1 cellular context compared by ENCODE assay signal in genomic region chr15:83653639-83654378, GRCh38.
TF ChIP-seq lines count a peak whose summit lies in the region.

A gene with protein sequence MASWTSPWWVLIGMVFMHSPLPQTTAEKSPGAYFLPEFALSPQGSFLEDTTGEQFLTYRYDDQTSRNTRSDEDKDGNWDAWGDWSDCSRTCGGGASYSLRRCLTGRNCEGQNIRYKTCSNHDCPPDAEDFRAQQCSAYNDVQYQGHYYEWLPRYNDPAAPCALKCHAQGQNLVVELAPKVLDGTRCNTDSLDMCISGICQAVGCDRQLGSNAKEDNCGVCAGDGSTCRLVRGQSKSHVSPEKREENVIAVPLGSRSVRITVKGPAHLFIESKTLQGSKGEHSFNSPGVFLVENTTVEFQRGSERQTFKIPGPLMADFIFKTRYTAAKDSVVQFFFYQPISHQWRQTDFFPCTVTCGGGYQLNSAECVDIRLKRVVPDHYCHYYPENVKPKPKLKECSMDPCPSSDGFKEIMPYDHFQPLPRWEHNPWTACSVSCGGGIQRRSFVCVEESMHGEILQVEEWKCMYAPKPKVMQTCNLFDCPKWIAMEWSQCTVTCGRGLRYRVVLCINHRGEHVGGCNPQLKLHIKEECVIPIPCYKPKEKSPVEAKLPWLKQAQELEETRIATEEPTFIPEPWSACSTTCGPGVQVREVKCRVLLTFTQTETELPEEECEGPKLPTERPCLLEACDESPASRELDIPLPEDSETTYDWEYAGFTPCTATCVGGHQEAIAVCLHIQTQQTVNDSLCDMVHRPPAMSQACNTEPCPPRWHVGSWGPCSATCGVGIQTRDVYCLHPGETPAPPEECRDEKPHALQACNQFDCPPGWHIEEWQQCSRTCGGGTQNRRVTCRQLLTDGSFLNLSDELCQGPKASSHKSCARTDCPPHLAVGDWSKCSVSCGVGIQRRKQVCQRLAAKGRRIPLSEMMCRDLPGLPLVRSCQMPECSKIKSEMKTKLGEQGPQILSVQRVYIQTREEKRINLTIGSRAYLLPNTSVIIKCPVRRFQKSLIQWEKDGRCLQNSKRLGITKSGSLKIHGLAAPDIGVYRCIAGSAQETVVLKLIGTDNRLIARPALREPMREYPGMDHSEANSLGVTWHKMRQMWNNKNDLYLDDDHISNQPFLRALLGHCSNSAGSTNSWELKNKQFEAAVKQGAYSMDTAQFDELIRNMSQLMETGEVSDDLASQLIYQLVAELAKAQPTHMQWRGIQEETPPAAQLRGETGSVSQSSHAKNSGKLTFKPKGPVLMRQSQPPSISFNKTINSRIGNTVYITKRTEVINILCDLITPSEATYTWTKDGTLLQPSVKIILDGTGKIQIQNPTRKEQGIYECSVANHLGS (N-terminal part only) (plus strand): TSS chr15:83654123. CDS start chr15:83655762, 1,639 bp downstream.

TF ChIP-seq in WTC11, 78 proteins besides CTCF, POLR2A, EP300 and RAD21 (continued from another document):
- TF ChIP-seq, protein P1, sequence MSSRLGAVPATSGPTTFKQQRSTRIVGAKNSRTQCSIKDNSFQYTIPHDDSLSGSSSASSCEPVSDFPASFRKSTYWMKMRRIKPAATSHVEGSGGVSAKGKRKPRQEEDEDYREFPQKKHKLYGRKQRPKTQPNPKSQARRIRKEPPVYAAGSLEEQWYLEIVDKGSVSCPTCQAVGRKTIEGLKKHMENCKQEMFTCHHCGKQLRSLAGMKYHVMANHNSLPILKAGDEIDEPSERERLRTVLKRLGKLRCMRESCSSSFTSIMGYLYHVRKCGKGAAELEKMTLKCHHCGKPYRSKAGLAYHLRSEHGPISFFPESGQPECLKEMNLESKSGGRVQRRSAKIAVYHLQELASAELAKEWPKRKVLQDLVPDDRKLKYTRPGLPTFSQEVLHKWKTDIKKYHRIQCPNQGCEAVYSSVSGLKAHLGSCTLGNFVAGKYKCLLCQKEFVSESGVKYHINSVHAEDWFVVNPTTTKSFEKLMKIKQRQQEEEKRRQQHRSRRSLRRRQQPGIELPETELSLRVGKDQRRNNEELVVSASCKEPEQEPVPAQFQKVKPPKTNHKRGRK (CRISPR knock-in tag; IDR thresholded peaks at IDR 0.05; ENCODE audit: borderline replicate concordance): no peak
- TF ChIP-seq JAZF1 (CRISPR knock-in tag; IDR thresholded peaks at IDR 0.05) (no peak), ZBTB21 (CRISPR knock-in tag; IDR thresholded peaks at IDR 0.05; ENCODE audit: borderline replicate concordance) (no peak), SMAD4 (CRISPR knock-in tag; IDR thresholded peaks at IDR 0.05) (no peak), TP53 (CRISPR knock-in tag; IDR thresholded peaks at IDR 0.05) (0 out of 2 replicates have a peak, but pooled peaks have one; percentile 31), RORB (CRISPR knock-in tag; IDR thresholded peaks at IDR 0.05) (no peak), EMX1 (CRISPR knock-in tag; IDR thresholded peaks at IDR 0.05) (0 out of 2 replicates have a peak, but pooled peaks have one; percentile 22), ZNF423 (CRISPR knock-in tag; IDR thresholded peaks at IDR 0.05) (no peak), NFE2L1 (CRISPR knock-in tag; IDR thresholded peaks at IDR 0.05) (no peak), IRF2 (CRISPR knock-in tag; IDR thresholded peaks at IDR 0.05; ENCODE audit: borderline replicate concordance, low read depth) (no peak), NFYB (CRISPR knock-in tag; conservative IDR thresholded peaks at IDR 0.05; ENCODE audit: low read depth) (no peak), ZNF219 (CRISPR knock-in tag; IDR thresholded peaks at IDR 0.05; ENCODE audit: borderline replicate concordance) (no peak), ATF1 (CRISPR knock-in tag; IDR thresholded peaks at IDR 0.05) (no peak), E2F1 (CRISPR knock-in tag; IDR thresholded peaks at IDR 0.05) (0 out of 2 replicates have a peak, but pooled peaks have one; percentile 36)
- TF ChIP-seq, protein P2, sequence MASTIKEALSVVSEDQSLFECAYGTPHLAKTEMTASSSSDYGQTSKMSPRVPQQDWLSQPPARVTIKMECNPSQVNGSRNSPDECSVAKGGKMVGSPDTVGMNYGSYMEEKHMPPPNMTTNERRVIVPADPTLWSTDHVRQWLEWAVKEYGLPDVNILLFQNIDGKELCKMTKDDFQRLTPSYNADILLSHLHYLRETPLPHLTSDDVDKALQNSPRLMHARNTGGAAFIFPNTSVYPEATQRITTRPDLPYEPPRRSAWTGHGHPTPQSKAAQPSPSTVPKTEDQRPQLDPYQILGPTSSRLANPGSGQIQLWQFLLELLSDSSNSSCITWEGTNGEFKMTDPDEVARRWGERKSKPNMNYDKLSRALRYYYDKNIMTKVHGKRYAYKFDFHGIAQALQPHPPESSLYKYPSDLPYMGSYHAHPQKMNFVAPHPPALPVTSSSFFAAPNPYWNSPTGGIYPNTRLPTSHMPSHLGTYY (CRISPR knock-in tag; IDR thresholded peaks at IDR 0.05): no peak
